ENCODE assay signal across 10 cellular contexts in genomic region chr10:115829501-115830215, GRCh38.
A peak's percentile ranks its signal among the peaks of the same experiment; 100 is the strongest.
DNase-seq lines count a peak whose midpoint lies in the region; ATAC-seq and TF ChIP-seq lines count a peak whose summit lies in the region.
"Had no signal": no experiment of that assay in that cellular context is flagged by ENCODE, and none has a peak within 500 bp of the region (broad histone marks: within the 10 kb centered on the region; RNA-seq: fewer than 3 reads in every experiment).

No MANE protein-coding gene starts in this region.

- POLR2A ChIA-PET in MCF 10A (lab: Yijun Ruan, JAX), result interaction anchor here (0.6 kb wide), 1 partner anchor 455 kb away, joined by 3 read pairs; no protein-coding TSS in a partner anchor

- no peak for TF ChIP-seq POLR2A in breast epithelium (IDR thresholded peaks at IDR 0.05)

- BruUV-seq in MCF 10A (replicated peaks; lab: Mats Ljungman, UMichigan), result no TSS peak

- no peak overlapping the region for H3K27ac Mint-ChIP-seq in MCF 10A (ENCODE audit: low read depth, unreplicated experiment)

- peaks cover 4% of the 10 kb centered on the region for H3K36me3 Mint-ChIP-seq in MCF 10A (ENCODE audit: insufficient read depth, unreplicated experiment)

- 45% methylated on average over 3 of the region's 3 CpGs for WGBS in right cardiac atrium

- no peaks in the 10 kb centered on the region for H3K4me1 Mint-ChIP-seq in MCF 10A (ENCODE audit: insufficient read depth, unreplicated experiment)

- CTCF ChIA-PET in MCF 10A (lab: Yijun Ruan, JAX), result interaction anchor here (0.5 to 3.4 kb wide), 14 partner anchors 28 to 660 kb away, joined by 3 to 16 read pairs (median 3); no protein-coding TSS in a partner anchor

- H3K27ac ChIP-seq in breast epithelium (no peak overlapping the region), right cardiac atrium (ENCODE audit: low read length) (no peak overlapping the region), upper lobe of right lung (no peak overlapping the region)

- H3K4me3 ChIP-seq in breast epithelium (no peak overlapping the region), right cardiac atrium (ENCODE audit: low read length) (no peak overlapping the region), upper lobe of right lung (no peak overlapping the region)

- H3K36me3 ChIP-seq in breast epithelium, result no peaks in the 10 kb centered on the region
- H3K36me3 ChIP-seq in upper lobe of right lung, result no peaks in the 10 kb centered on the region

- intact Hi-C loops in MCF 10A (cut with micrococcal nuclease), result loop anchor here (1.0 kb wide), 1 partner anchor 459 kb away; no protein-coding TSS in a partner anchor
- intact Hi-C loops in breast epithelium (cut with DNase I; ENCODE audit: low total_unique reads), result loop anchor here (10.0 kb wide), 1 partner anchor 235 kb away; no protein-coding TSS in a partner anchor
- intact Hi-C loops in right cardiac atrium (cut with DNase I), result loop anchor here in 2 of 4 donors (10.0 kb wide), 1 partner anchor 455 kb away; no protein-coding TSS in a partner anchor
- intact Hi-C loops in upper lobe of right lung (cut with DNase I), result no loop called here

- H3K27me3 Mint-ChIP-seq in MCF 10A (ENCODE audit: insufficient read depth, unreplicated experiment), result no peaks in the 10 kb centered on the region

- no peaks in the 10 kb centered on the region for H3K4me1 ChIP-seq in breast epithelium
- H3K4me1 ChIP-seq in right cardiac atrium (ENCODE audit: control insufficient read depth, insufficient read depth, low read length), result no peaks in the 10 kb centered on the region
- H3K4me1 ChIP-seq in upper lobe of right lung, result no peaks in the 10 kb centered on the region

- ATAC-seq in right cardiac atrium, result peak; percentile 25 to 57
- ATAC-seq in upper lobe of right lung, result no peak
- ATAC-seq in GM18858 (IDR thresholded peaks at IDR 0.05; ENCODE audit: unreplicated experiment), result no peak

- DNase-seq in MCF 10A (ENCODE audit: unreplicated experiment) (peak; percentile 57), breast epithelium (ENCODE audit: low spot score in 2 of 2) (no peak), astrocyte of the hippocampus (ENCODE audit: low read depth, low spot score) (peak; percentile 23), right cardiac atrium (no peak), upper lobe of right lung (no peak), NCI-H1417 (lab: John Stamatoyannopoulos, UW) (no peak), hypothalamus (lab: John Stamatoyannopoulos, UW) (no peak)
- DNase-seq: Karpas-422; NK-92 treated with Interleukin-12 subunit alpha and Interleukin-12 subunit beta, amount 100 ng/mL, for 24 hours had no signal

- no peak overlapping the region for H3K4me3 Mint-ChIP-seq in MCF 10A (ENCODE audit: unreplicated experiment)

- H3K9me3 ChIP-seq in breast epithelium, result no peaks in the 10 kb centered on the region
- no peaks in the 10 kb centered on the region for H3K9me3 ChIP-seq in right cardiac atrium (ENCODE audit: control insufficient read depth, low read length)
- H3K9me3 ChIP-seq in upper lobe of right lung, result no peaks in the 10 kb centered on the region

- TF ChIP-seq CTCF in MCF 10A (IDR thresholded peaks at IDR 0.05; ENCODE audit: unreplicated experiment), result no peak
- no peak for TF ChIP-seq CTCF in breast epithelium (IDR thresholded peaks at IDR 0.05)
- peak; percentile 8 for TF ChIP-seq CTCF in upper lobe of right lung (IDR thresholded peaks at IDR 0.05)

- H3K27me3 ChIP-seq in breast epithelium (no peaks in the 10 kb centered on the region), right cardiac atrium (ENCODE audit: control insufficient read depth, insufficient read depth) (no peaks in the 10 kb centered on the region), upper lobe of right lung (no peaks in the 10 kb centered on the region)

- no peaks in the 10 kb centered on the region for H3K9me3 Mint-ChIP-seq in MCF 10A (ENCODE audit: unreplicated experiment)

Comparison
In these comparisons a context has a peak if more than half of its experiments do, and no peak if none do; other contexts are left out.
1. DNase-seq: peak in MCF 10A (single experiment) and astrocyte of the hippocampus (single experiment); none in breast epithelium (0 of 2), right cardiac atrium (0 of 3), upper lobe of right lung (single experiment), NCI-H1417 (0 of 3) and hypothalamus (0 of 51).
2. ATAC-seq: peak in right cardiac atrium (2 of 2); none in upper lobe of right lung (single experiment) and GM18858 (single experiment).